Comparison of ENCODE assay signal across 9 cellular contexts in genomic region chr4:87853108-87853507, GRCh38. TPM values are rescaled to one million over a fixed set of nuclear protein-coding genes. Genes with fewer than 3 reads are reported as not detected.
A peak's percentile ranks its signal among the peaks of the same experiment; 100 is the strongest.
DNase-seq lines count a peak whose midpoint lies in the region; ATAC-seq and TF ChIP-seq lines count a peak whose summit lies in the region.
"Had no signal": no experiment of that assay in that cellular context is flagged by ENCODE, and none has a peak within 500 bp of the region (broad histone marks: within the 10 kb centered on the region; RNA-seq: fewer than 3 reads in every experiment).

No MANE protein-coding gene starts in this region.

- H3K4me1 ChIP-seq in HUES64 (ENCODE audit: insufficient read depth, low read length): peaks cover 21% of the 10 kb centered on the region
- H3K4me1 ChIP-seq in smooth muscle cell (ENCODE audit: low read depth): no peaks in the 10 kb centered on the region
- H3K4me1 ChIP-seq: SJSA1 had no signal

- H3K27ac ChIP-seq in HUES64 (ENCODE audit: low read depth, low read length) (no peak overlapping the region), smooth muscle cell (ENCODE audit: low read depth) (no peak overlapping the region)
- H3K27ac ChIP-seq: SJSA1 had no signal

- H3K4me3 ChIP-seq in HUES64 (ENCODE audit: low read length) (no peak overlapping the region), fibroblast of villous mesenchyme (ENCODE audit: low read depth, low read length) (no peak overlapping the region), smooth muscle cell (no peak overlapping the region)
- H3K4me3 ChIP-seq: SJSA1 had no signal

- H3K79me2 ChIP-seq in smooth muscle cell (ENCODE audit: low read depth): no peaks in the 10 kb centered on the region

- H3K4me2 ChIP-seq in smooth muscle cell: no peak overlapping the region

- peak overlapping the region; percentile 1 for H2AFZ ChIP-seq in smooth muscle cell (ENCODE audit: low read depth)

- H3K36me3 ChIP-seq in HUES64 (ENCODE audit: insufficient read depth, low read length) (no peaks in the 10 kb centered on the region), smooth muscle cell (ENCODE audit: low read depth) (no peaks in the 10 kb centered on the region)
- H3K36me3 ChIP-seq: SJSA1 had no signal

- WGBS in HUES64: 2% methylated on average over 3 of the region's 3 CpGs
- under 1% methylated on average over 3 of the region's 3 CpGs for WGBS in smooth muscle cell (ENCODE audit: low lambda C conversion rate)

- H4K20me1 ChIP-seq in smooth muscle cell (ENCODE audit: low read depth): no peaks in the 10 kb centered on the region

- TF ChIP-seq CTCF in fibroblast of villous mesenchyme (IDR thresholded peaks at IDR 0.05; ENCODE audit: insufficient read depth, low read depth, low read length): peak; percentile 46
- peak; percentile 54 for TF ChIP-seq CTCF in smooth muscle cell (IDR thresholded peaks at IDR 0.05; ENCODE audit: borderline replicate concordance, insufficient read depth, poor library complexity, severe bottlenecking)

- H3K27me3 ChIP-seq in HUES64 (ENCODE audit: insufficient read depth, low read length) (no peaks in the 10 kb centered on the region), smooth muscle cell (ENCODE audit: low read depth) (no peaks in the 10 kb centered on the region)
- H3K27me3 ChIP-seq: SJSA1 had no signal

- in situ Hi-C loops in SK-MEL-5 (cut with HindIII; ENCODE audit: low pct_unique_long_range_greater_than_20kb, low sequenced_read_pairs): loop anchor here (25.0 kb wide), 1 partner anchor 109 kb away; no protein-coding TSS in a partner anchor

- H3K9me3 ChIP-seq in HUES64 (ENCODE audit: insufficient read depth, low read depth, low read length) (no peaks in the 10 kb centered on the region), smooth muscle cell (replicated peaks; ENCODE audit: low read depth) (no peaks in the 10 kb centered on the region)
- H3K9me3 ChIP-seq: SJSA1 had no signal

- no peaks in the 10 kb centered on the region for H3F3A ChIP-seq in smooth muscle cell (ENCODE audit: low read depth)

- H3K9ac ChIP-seq in HUES64 (ENCODE audit: low read depth, low read length) (peak overlapping the region; percentile 37), smooth muscle cell (ENCODE audit: low read depth) (no peak overlapping the region)

- DNase-seq in DMS114 treated with DMSO at 0.1 percent for 48 hours (lab: John Stamatoyannopoulos, UW; ENCODE audit: unreplicated experiment) (peak; percentile 19), SK-MEL-5 (ENCODE audit: low read depth, low spot score) (peak; percentile 70), fibroblast of villous mesenchyme (ENCODE audit: low read depth) (peak; percentile 65), smooth muscle cell (lab: John Stamatoyannopoulos, UW; ENCODE audit: unreplicated experiment) (no peak)
- DNase-seq in activated CD8-positive, alpha-beta memory T cell treated with anti-CD3 and anti-CD28 coated beads for 24 hours: no peak
- no peak for DNase-seq in activated T-cell treated with anti-CD3 and anti-CD28 coated beads, Interleukin-2, amount 50 U/mL, for 1 hour

- ATAC-seq in HG02973 (IDR thresholded peaks at IDR 0.05; ENCODE audit: unreplicated experiment): no peak

RNA-seq across cellular contexts. Expression of gene MEPE, which starts 20.3 kb away (rescaled TPM):
- polyA plus RNA-seq in HUES64 (2013, experiment 1 of 2): not detected
- not detected for polyA plus RNA-seq in HUES64 (2013, experiment 2 of 2)
- total RNA-seq in SK-MEL-5 (2014; rRNA removed; shearing (Covaris generic)): not detected in 2 replicates
- polyA plus RNA-seq in SK-MEL-5 (2015; cell fraction: cytosol; rRNA removed): not detected in 2 replicates
- polyA plus RNA-seq in SK-MEL-5 (2015; cell fraction: nucleus; rRNA removed): not detected in 2 replicates
- total RNA-seq in fibroblast of villous mesenchyme: not detected in 2 replicates
- total RNA-seq in smooth muscle cell: not detected in 2 replicates
- polyA plus RNA-seq in smooth muscle cell: 0.63 TPM in 1 of 2 replicates, not detected in the other

RNA-seq across cellular contexts. Expression of gene IBSP, which starts 53.8 kb away (rescaled TPM):
- polyA plus RNA-seq in HUES64 (2013, experiment 1 of 2): not detected
- not detected for polyA plus RNA-seq in HUES64 (2013, experiment 2 of 2)
- not detected in 2 replicates for total RNA-seq in SK-MEL-5 (2014; rRNA removed; shearing (Covaris generic))
- 0.11 TPM in 1 of 2 replicates, not detected in the other for polyA plus RNA-seq in SK-MEL-5 (2015; cell fraction: cytosol; rRNA removed)
- not detected in 2 replicates for polyA plus RNA-seq in SK-MEL-5 (2015; cell fraction: nucleus; rRNA removed)
- total RNA-seq in fibroblast of villous mesenchyme (not detected in 2 replicates), smooth muscle cell (not detected in 2 replicates)
- not detected in 2 replicates for polyA plus RNA-seq in smooth muscle cell

Comparison
In these comparisons a context has a peak if more than half of its experiments do, and no peak if none do; other contexts are left out.
1. DNase-seq: peak in DMS114 treated with DMSO at 0.1 percent for 48 hours (single experiment), SK-MEL-5 (single experiment) and fibroblast of villous mesenchyme (single experiment); none in smooth muscle cell (single experiment), activated CD8-positive, alpha-beta memory T cell treated with anti-CD3 and anti-CD28 coated beads for 24 hours (single experiment) and activated T-cell treated with anti-CD3 and anti-CD28 coated beads, Interleukin-2, amount 50 U/mL, for 1 hour (single experiment).